12 cellular contexts compared by ENCODE assay signal in the genomic region with DNA sequence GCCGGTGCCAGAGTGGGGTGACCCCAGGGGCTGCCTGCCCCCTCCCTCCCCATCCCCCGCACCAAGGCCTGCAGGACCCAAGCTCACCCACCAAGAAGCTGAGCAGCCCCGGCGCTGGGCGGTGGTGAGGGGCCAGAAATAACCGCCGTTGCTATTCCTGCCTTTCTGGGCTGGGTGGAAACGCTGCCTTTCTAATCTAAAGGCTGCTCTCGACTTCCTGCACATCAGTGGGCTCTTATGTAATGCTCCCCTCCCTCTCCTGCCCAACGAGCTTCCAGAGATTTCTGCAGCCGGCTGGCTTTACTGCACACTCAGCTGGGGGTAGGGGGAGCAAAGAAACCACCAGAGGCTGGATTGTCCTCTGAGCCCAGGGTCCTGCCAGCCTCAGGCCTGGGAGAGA. TPM values are rescaled to one million over a fixed set of nuclear protein-coding genes. Genes with fewer than 3 reads are reported as not detected.
A peak's percentile ranks its signal among the peaks of the same experiment; 100 is the strongest.
DNase-seq lines count a peak whose midpoint lies in the region; FAIRE-seq and TF ChIP-seq lines count a peak whose summit lies in the region.
"Had no signal": no experiment of that assay in that cellular context is flagged by ENCODE, and none has a peak within 500 bp of the region (broad histone marks: within the 10 kb centered on the region; RNA-seq: fewer than 3 reads in every experiment).

No MANE protein-coding gene starts in this region.

- H4K20me1 ChIP-seq in BLaER1 treated with 17β-estradiol and CSF1 and Interleukin-3, amounts not matched to agents 10 nM and 100 nM, result no peaks in the 10 kb centered on the region

- TF ChIP-seq CTCF in dorsolateral prefrontal cortex (IDR thresholded peaks at IDR 0.05 in 54 of 56, conservative IDR thresholded peaks at IDR 0.05 in 2 of 56; ENCODE audit: low read depth in 1 of 56, partially characterized antibody in 56 of 56) (no peak), D721Med (IDR thresholded peaks at IDR 0.05; ENCODE audit: insufficient read depth, missing control alignments) (no peak)

- DNase-seq in MV-4-11 (lab: John Stamatoyannopoulos, UW), result peak; percentile 5
- peak in 4 of 10 donors; percentile 27 to 74 (median 66) for DNase-seq in dorsolateral prefrontal cortex
- DNase-seq in medulla oblongata (ENCODE audit: extremely low spot score), result peak; percentile 62
- no peak for DNase-seq in mesenteric fat pad (ENCODE audit: low spot score)
- no peak for DNase-seq in cerebellum (ENCODE audit: low spot score)
- no peak for DNase-seq in D721Med (ENCODE audit: insufficient read length, low spot score)
- no peak for DNase-seq in central memory CD4-positive, alpha-beta T cell
- DNase-seq: activated CD4-positive, alpha-beta T cell treated with anti-CD3 and anti-CD28 coated beads for 1 hour; colonic mucosa; MM.1S had no signal

- intact Hi-C loops in dorsolateral prefrontal cortex (cut with DNase I), result loop anchor here in 1 of 2 donors (5.0 kb wide), 1 partner anchor 34 kb away; no protein-coding TSS in a partner anchor

- peak overlapping the region in 3 of 10 experiments; percentile 21 to 38 (median 29); a peak in 5 of 20 replicates for H3K4me3 ChIP-seq in BLaER1 treated with 17β-estradiol and CSF1 and Interleukin-3, amounts not matched to agents 10 nM and 100 nM
- peak overlapping the region in 44 of 59 donors; percentile 2 to 55 (median 36) for H3K4me3 ChIP-seq in dorsolateral prefrontal cortex
- H3K4me3 ChIP-seq: colonic mucosa had no signal

- peak overlapping the region; percentile 71 to 97 (median 89) for H3K4me2 ChIP-seq in BLaER1 treated with 17β-estradiol and CSF1 and Interleukin-3, amounts not matched to agents 10 nM and 100 nM

- no peak for FAIRE-seq in D721Med (lab: Jason Lieb, UNC)
- FAIRE-seq: G401.6 had no signal

- peak overlapping the region in 8 of 11 experiments; percentile 26 to 67 (median 59); a peak in 17 of 22 replicates for H3K27ac ChIP-seq in BLaER1 treated with 17β-estradiol and CSF1 and Interleukin-3, amounts not matched to agents 10 nM and 100 nM
- H3K27ac ChIP-seq in dorsolateral prefrontal cortex, result peak overlapping the region in 58 of 59 donors; percentile 64 to 99 (median 89)
- H3K27ac ChIP-seq: colonic mucosa had no signal

- peak overlapping the region in 9 of 11 experiments; percentile 16 to 67 (median 45); a peak in 14 of 22 replicates for H3K9ac ChIP-seq in BLaER1 treated with 17β-estradiol and CSF1 and Interleukin-3, amounts not matched to agents 10 nM and 100 nM

- no peaks in the 10 kb centered on the region for H3K36me3 ChIP-seq in BLaER1 treated with 17β-estradiol and CSF1 and Interleukin-3, amounts not matched to agents 10 nM and 100 nM
- H3K36me3 ChIP-seq: colonic mucosa had no signal

- no peaks in the 10 kb centered on the region for H3K9me3 ChIP-seq in BLaER1 treated with 17β-estradiol and CSF1 and Interleukin-3, amounts not matched to agents 10 nM and 100 nM (replicated peaks in 1 of 11)
- H3K9me3 ChIP-seq: colonic mucosa had no signal

- peaks cover 49 to 65% (median 56%) of the 10 kb centered on the region in 10 experiments for H3K4me1 ChIP-seq in BLaER1 treated with 17β-estradiol and CSF1 and Interleukin-3, amounts not matched to agents 10 nM and 100 nM

- no peaks in the 10 kb centered on the region for H3K27me3 ChIP-seq in BLaER1 treated with 17β-estradiol and CSF1 and Interleukin-3, amounts not matched to agents 10 nM and 100 nM
- no peaks in the 10 kb centered on the region for H3K27me3 ChIP-seq in dorsolateral prefrontal cortex
- H3K27me3 ChIP-seq: colonic mucosa had no signal

RNA-seq across cellular contexts. Expression of a gene that starts 6.9 kb away (rescaled TPM):
- total RNA-seq in dorsolateral prefrontal cortex (100 to 1,000 TPM in 3 of 120 experiments, 10 to 100 TPM in 112, 1 to 10 TPM in 5; 6.0 to 163 (median 19.8) TPM), mesenteric fat pad (639 TPM), cerebellum (1.9 TPM)

RNA-seq across cellular contexts. Expression of a gene that starts 19.5 kb away (rescaled TPM):
- total RNA-seq in dorsolateral prefrontal cortex, result 100 to 1,000 TPM in 119 of 120 experiments, 10 to 100 TPM in 1; 68.4 to 279 (median 196) TPM
- total RNA-seq in mesenteric fat pad, result 2.6 TPM
- total RNA-seq in cerebellum, result 40.3 TPM

Comparison
In these comparisons a context has a peak if more than half of its experiments do, and no peak if none do; other contexts are left out.
1. DNase-seq: peak in MV-4-11 (single experiment) and medulla oblongata (single experiment); none in mesenteric fat pad (single experiment), cerebellum (single experiment), D721Med (single experiment) and central memory CD4-positive, alpha-beta T cell (single experiment).
2. RNA of a gene that starts 19.5 kb away (total RNA-seq): 68.4 to 279 TPM in dorsolateral prefrontal cortex and 40.3 TPM in cerebellum (single experiment); 2.6 TPM in mesenteric fat pad (single experiment); every median in the first group is over 10 times any median in the second.